In genomic region chr2:160635488-160635887, GRCh38 we compare ENCODE assay signal across 17 cellular contexts.
A peak's percentile ranks its signal among the peaks of the same experiment; 100 is the strongest.
DNase-seq lines count a peak whose midpoint lies in the region; ATAC-seq and TF ChIP-seq lines count a peak whose summit lies in the region.
"Had no signal": no experiment of that assay in that cellular context is flagged by ENCODE, and none has a peak within 500 bp of the region (broad histone marks: within the 10 kb centered on the region; RNA-seq: fewer than 3 reads in every experiment).

No MANE protein-coding gene starts in this region.

- H3K27ac Mint-ChIP-seq in activated CD4-positive, alpha-beta T cell treated with anti-CD3 and anti-CD28 coated beads for 36 hours = no peak overlapping the region
- peak overlapping the region; percentile 55 for H3K27ac Mint-ChIP-seq in chondrocyte (ENCODE audit: unreplicated experiment)
- H3K27ac Mint-ChIP-seq: H9; naive thymus-derived CD8-positive, alpha-beta T cell; stimulated activated memory B cell treated with anti-CD40 and anti-IgM and Interleukin-4, amounts not matched to agents 10 μg/mL and 1 μg/mL and 100 μg/mL, for 72 hours had no signal

- H3K27me3 ChIP-seq in right cardiac atrium (ENCODE audit: control insufficient read depth, insufficient read depth) (no peaks in the 10 kb centered on the region), upper lobe of right lung (no peaks in the 10 kb centered on the region)

- no peaks in the 10 kb centered on the region for H3K36me3 ChIP-seq in upper lobe of right lung

- peaks cover 2% of the 10 kb centered on the region for H3K4me1 ChIP-seq in right cardiac atrium (ENCODE audit: control insufficient read depth, insufficient read depth, low read length)
- H3K4me1 ChIP-seq in upper lobe of right lung = no peaks in the 10 kb centered on the region

- no peaks in the 10 kb centered on the region for H3K27me3 Mint-ChIP-seq in activated CD4-positive, alpha-beta T cell treated with anti-CD3 and anti-CD28 coated beads for 36 hours
- H3K27me3 Mint-ChIP-seq in chondrocyte (ENCODE audit: low read depth) = no peaks in the 10 kb centered on the region

- H3K4me1 Mint-ChIP-seq in activated CD4-positive, alpha-beta T cell treated with anti-CD3 and anti-CD28 coated beads for 36 hours = peaks cover 11% of the 10 kb centered on the region
- H3K4me1 Mint-ChIP-seq in chondrocyte (ENCODE audit: low read depth) = peaks cover 23% of the 10 kb centered on the region
- H3K4me1 Mint-ChIP-seq: stimulated activated memory B cell treated with anti-CD40 and anti-IgM and Interleukin-4, amounts not matched to agents 10 μg/mL and 1 μg/mL and 100 μg/mL, for 72 hours had no signal

- intact Hi-C loops in activated CD4-positive, alpha-beta T cell treated with anti-CD3 and anti-CD28 coated beads for 36 hours (cut with DNase I, micrococcal nuclease) = no loop called here
- intact Hi-C loops in right cardiac atrium (cut with DNase I) = loop anchor here in 1 of 4 donors (10.0 kb wide), 1 partner anchor 141 kb away; the partner anchor contains the start of gene RBMS1
- intact Hi-C loops in upper lobe of right lung (cut with DNase I) = no loop called here

- H3K4me3 ChIP-seq in right cardiac atrium (ENCODE audit: low read length) (no peak overlapping the region), upper lobe of right lung (no peak overlapping the region)

- peak; percentile 16 for ATAC-seq in activated CD4-positive, alpha-beta T cell treated with anti-CD3 and anti-CD28 coated beads for 36 hours
- ATAC-seq in right cardiac atrium = peak; percentile 91
- ATAC-seq in upper lobe of right lung = peak; percentile 33
- ATAC-seq in GM18868 (IDR thresholded peaks at IDR 0.05; ENCODE audit: unreplicated experiment) = no peak
- ATAC-seq: naive thymus-derived CD8-positive, alpha-beta T cell; stimulated activated memory B cell treated with anti-CD40 and anti-IgM and Interleukin-4, amounts not matched to agents 10 μg/mL and 1 μg/mL and 100 μg/mL, for 72 hours had no signal

- H3K36me3 Mint-ChIP-seq in activated CD4-positive, alpha-beta T cell treated with anti-CD3 and anti-CD28 coated beads for 36 hours (ENCODE audit: low read depth) = peaks cover under 1% of the 10 kb centered on the region
- peaks cover 13% of the 10 kb centered on the region for H3K36me3 Mint-ChIP-seq in chondrocyte (ENCODE audit: low read depth)

- H3K9me3 ChIP-seq in right cardiac atrium (ENCODE audit: control insufficient read depth, low read length) (no peaks in the 10 kb centered on the region), upper lobe of right lung (peaks cover 7% of the 10 kb centered on the region)

- POLR2A ChIA-PET in activated CD4-positive, alpha-beta T cell treated with anti-CD3 and anti-CD28 coated beads for 36 hours (lab: Charles Lee) = no interaction called here

- H3K27ac ChIP-seq in right cardiac atrium (ENCODE audit: low read length) (no peak overlapping the region), upper lobe of right lung (peak overlapping the region; percentile 26)
- H3K27ac ChIP-seq: 22Rv1 had no signal

- H3K9me3 Mint-ChIP-seq in activated CD4-positive, alpha-beta T cell treated with anti-CD3 and anti-CD28 coated beads for 36 hours (ENCODE audit: low read depth) = peaks cover 15% of the 10 kb centered on the region
- H3K9me3 Mint-ChIP-seq in chondrocyte (ENCODE audit: low read depth) = peaks cover 28% of the 10 kb centered on the region

- 5% methylated on average over 2 of the region's 2 CpGs for WGBS in right cardiac atrium

- DNase-seq in activated CD4-positive, alpha-beta T cell treated with anti-CD3 and anti-CD28 coated beads for 36 hours = no peak
- DNase-seq in activated CD4-positive, alpha-beta T cell treated with anti-CD3 and anti-CD28 coated beads for 1 hour = no peak
- DNase-seq in chondrocyte (ENCODE audit: low spot score) = no peak
- DNase-seq in right cardiac atrium = peak; percentile 36 to 62 (median 40)
- no peak for DNase-seq in upper lobe of right lung
- no peak for DNase-seq in stimulated activated naive CD4-positive, alpha-beta T cell treated with Interleukin-2 at 50 U/mL for 16 hours (lab: John Stamatoyannopoulos, UW)
- DNase-seq in OCI-M1 (lab: John Stamatoyannopoulos, UW) = no peak
- DNase-seq: effector CD8-positive, alpha-beta T cell; GDM1; H9; KBM-7; naive thymus-derived CD8-positive, alpha-beta T cell; NCI-H1694; stimulated activated CD4-positive, alpha-beta T cell treated with anti-CD3 and anti-CD28 coated beads, Interleukin-4, amount 100 ng/mL, for 4 hours had no signal

- TF ChIP-seq CTCF in chondrocyte (IDR thresholded peaks at IDR 0.05) (no peak), upper lobe of right lung (IDR thresholded peaks at IDR 0.05) (no peak)

- H3K4me3 Mint-ChIP-seq in activated CD4-positive, alpha-beta T cell treated with anti-CD3 and anti-CD28 coated beads for 36 hours = no peak overlapping the region
- H3K4me3 Mint-ChIP-seq in chondrocyte (ENCODE audit: unreplicated experiment) = no peak overlapping the region
- H3K4me3 Mint-ChIP-seq: H9; naive thymus-derived CD8-positive, alpha-beta T cell; stimulated activated memory B cell treated with anti-CD40 and anti-IgM and Interleukin-4, amounts not matched to agents 10 μg/mL and 1 μg/mL and 100 μg/mL, for 72 hours had no signal

- CTCF ChIA-PET in activated CD4-positive, alpha-beta T cell treated with anti-CD3 and anti-CD28 coated beads for 36 hours (lab: Charles Lee) = interaction anchor here (0.6 to 1.5 kb wide), 2 partner anchors 15 to 249 kb away, joined by 3 read pairs; no protein-coding TSS in a partner anchor

Comparison
In these comparisons a context has a peak if more than half of its experiments do, and no peak if none do; other contexts are left out.
1. DNase-seq: peak in right cardiac atrium (3 of 3); none in activated CD4-positive, alpha-beta T cell treated with anti-CD3 and anti-CD28 coated beads for 36 hours (single experiment), activated CD4-positive, alpha-beta T cell treated with anti-CD3 and anti-CD28 coated beads for 1 hour (single experiment), chondrocyte (single experiment), upper lobe of right lung (single experiment), stimulated activated naive CD4-positive, alpha-beta T cell treated with Interleukin-2 at 50 U/mL for 16 hours (single experiment) and OCI-M1 (single experiment).